In the genomic region with DNA sequence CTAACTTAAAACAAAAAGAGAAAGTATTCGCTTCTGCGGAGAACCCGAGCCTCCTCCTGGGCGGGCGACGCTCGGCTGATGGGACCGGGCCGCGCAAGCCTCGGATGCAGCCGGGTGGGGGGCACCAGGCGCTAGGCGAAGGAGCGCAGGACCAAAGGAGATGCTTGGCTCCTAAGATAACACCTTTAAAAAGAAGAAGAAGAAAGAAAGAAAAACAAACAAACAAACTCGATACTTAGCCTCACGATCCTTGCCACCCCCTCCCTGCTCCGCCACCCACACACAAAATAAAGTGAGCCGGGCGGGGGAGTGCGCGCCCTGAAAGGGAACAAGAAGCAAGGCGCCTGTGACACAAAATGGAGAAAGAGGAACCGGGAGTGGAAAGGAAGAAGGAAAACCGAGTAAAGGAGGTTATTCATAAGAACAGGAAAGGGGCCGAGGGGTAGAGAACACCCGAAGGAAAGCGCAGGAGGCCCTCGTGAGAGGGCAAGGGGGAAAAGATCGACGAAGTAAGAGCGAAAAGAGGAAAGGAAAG, we compare ENCODE assay signal across 9 cellular contexts. TPM values are rescaled to one million over a fixed set of nuclear protein-coding genes. Genes with fewer than 3 reads are reported as not detected.
DNase-seq lines count a peak whose midpoint lies in the region; ATAC-seq and TF ChIP-seq lines count a peak whose summit lies in the region.
"Had no signal": no experiment of that assay in that cellular context is flagged by ENCODE, and none has a peak within 500 bp of the region (broad histone marks: within the 10 kb centered on the region; RNA-seq: fewer than 3 reads in every experiment).

No MANE protein-coding gene starts in this region.

- TF ChIP-seq CTCF in DND-41 (IDR thresholded peaks at IDR 0.05; ENCODE audit: borderline replicate concordance, extremely low read depth, low read length, poor library complexity, severe bottlenecking) (no peak), WERI-Rb-1 (IDR thresholded peaks at IDR 0.05; ENCODE audit: low read depth, low read length) (no peak), kidney epithelial cell (IDR thresholded peaks at IDR 0.05; ENCODE audit: insufficient read depth, low read length, poor library complexity, severe bottlenecking) (no peak)

- no peaks in the 10 kb centered on the region for H3K9me3 Mint-ChIP-seq in central memory CD8-positive, alpha-beta T cell

- no peaks in the 10 kb centered on the region for H4K20me1 ChIP-seq in DND-41 (ENCODE audit: insufficient read depth, low read length)

- peak; percentile 62; the same call in 2 of the 3 replicates for ATAC-seq in DND-41 (ENCODE audit: insufficient read depth, low read depth)
- ATAC-seq in GM21717 (IDR thresholded peaks at IDR 0.05; ENCODE audit: unreplicated experiment) = peak; percentile 52
- peak; percentile 61 for ATAC-seq in central memory CD8-positive, alpha-beta T cell (replicated peaks; ENCODE audit: extremely low read depth, poor library complexity, severe bottlenecking)

- H3K4me2 ChIP-seq in DND-41 (ENCODE audit: insufficient read depth, low read length) = peak overlapping the region; percentile 59

- H3K27me3 ChIP-seq in DND-41 (ENCODE audit: insufficient read depth, low read length, poor library complexity) (peaks cover 25% of the 10 kb centered on the region), WERI-Rb-1 (ENCODE audit: insufficient read depth, low read depth, severe bottlenecking) (no peaks in the 10 kb centered on the region), kidney epithelial cell (ENCODE audit: control insufficient read depth, insufficient read depth, low read length) (peaks cover 3% of the 10 kb centered on the region)

- DNase-seq in DND-41 = no peak
- DNase-seq in WERI-Rb-1 = peak; percentile 20
- peak; percentile 50 to 68 for DNase-seq in central memory CD8-positive, alpha-beta T cell (ENCODE audit: low spot score in 2 of 2)
- DNase-seq in kidney epithelial cell (ENCODE audit: low read depth) = no peak
- DNase-seq in stimulated activated CD4-positive, alpha-beta T cell treated with anti-CD3 and anti-CD28 coated beads, Interleukin-15, amount 100 ng/mL, for 1 hour (ENCODE audit: low read depth in 1 of 2, low spot score in 1 of 2) = peak; percentile 42 to 62
- DNase-seq in T1000 (lab: John Stamatoyannopoulos, UW) = no peak

- H3K36me3 ChIP-seq in DND-41 (ENCODE audit: insufficient read depth, low read length) = no peaks in the 10 kb centered on the region
- no peaks in the 10 kb centered on the region for H3K36me3 ChIP-seq in KOPT-K1 (ENCODE audit: insufficient read depth, low read length)
- no peaks in the 10 kb centered on the region for H3K36me3 ChIP-seq in WERI-Rb-1
- no peaks in the 10 kb centered on the region for H3K36me3 ChIP-seq in kidney epithelial cell (ENCODE audit: control insufficient read depth, insufficient read depth, low read length)

- no peaks in the 10 kb centered on the region for H3K9me3 ChIP-seq in DND-41 (ENCODE audit: insufficient read depth, low read length, severe bottlenecking)
- H3K9me3 ChIP-seq in KOPT-K1 (ENCODE audit: insufficient read depth, low read length, poor library complexity, severe bottlenecking) = no peaks in the 10 kb centered on the region
- H3K9me3 ChIP-seq in WERI-Rb-1 (ENCODE audit: severe bottlenecking) = no peaks in the 10 kb centered on the region

- H3K27ac Mint-ChIP-seq in central memory CD8-positive, alpha-beta T cell (ENCODE audit: low read depth) = peak overlapping the region; percentile 99

- peaks cover 8% of the 10 kb centered on the region for H3K4me1 ChIP-seq in DND-41 (ENCODE audit: insufficient read depth, low read length)

- H3K27me3 Mint-ChIP-seq in central memory CD8-positive, alpha-beta T cell = no peaks in the 10 kb centered on the region

- peak overlapping the region; percentile 90 for H3K4me3 Mint-ChIP-seq in central memory CD8-positive, alpha-beta T cell

- H3K4me1 Mint-ChIP-seq in central memory CD8-positive, alpha-beta T cell = peaks cover 21% of the 10 kb centered on the region

- H3K27ac ChIP-seq in DND-41 (ENCODE audit: low read length) (no peak overlapping the region), KOPT-K1 (ENCODE audit: low read depth, low read length, poor library complexity, severe bottlenecking) (peak overlapping the region; percentile 76), WERI-Rb-1 (peak overlapping the region; percentile 51)

- H3K79me2 ChIP-seq in DND-41 (ENCODE audit: insufficient read depth, low read length) = no peaks in the 10 kb centered on the region

- peak overlapping the region; percentile 43; the same call in 1 of the 2 replicates for H2AFZ ChIP-seq in DND-41 (ENCODE audit: low read depth, low read length)

- peaks cover 21% of the 10 kb centered on the region for H3K36me3 Mint-ChIP-seq in central memory CD8-positive, alpha-beta T cell (ENCODE audit: insufficient read depth)

- H3K9ac ChIP-seq in DND-41 (ENCODE audit: low read depth, low read length) = no peak overlapping the region

- H3K4me3 ChIP-seq in DND-41 (ENCODE audit: low read depth in 1 of 2, low read length in 2 of 2) = peak overlapping the region in 1 of 2 experiments; percentile 38; a peak in 2 of 4 replicates
- H3K4me3 ChIP-seq in WERI-Rb-1 (ENCODE audit: low read depth, low read length) = peak overlapping the region; percentile 76
- H3K4me3 ChIP-seq in kidney epithelial cell (ENCODE audit: low read depth, low read length) = peak overlapping the region; percentile 61

RNA-seq across cellular contexts. Expression of a gene that starts 34.0 kb away (rescaled TPM):
- not detected in 2 replicates for total RNA-seq in kidney epithelial cell
- total RNA-seq: dermis microvascular lymphatic vessel endothelial cell had no signal

Comparison
In these comparisons a context has a peak if more than half of its experiments do, and no peak if none do; other contexts are left out.
1. DNase-seq: peak in WERI-Rb-1 (single experiment), central memory CD8-positive, alpha-beta T cell (2 of 2) and stimulated activated CD4-positive, alpha-beta T cell treated with anti-CD3 and anti-CD28 coated beads, Interleukin-15, amount 100 ng/mL, for 1 hour (2 of 2); none in DND-41 (single experiment), kidney epithelial cell (single experiment) and T1000 (single experiment).
2. Peak in every context shown above with its lines, with median percentiles within 50 percentile points of each other: ATAC-seq.